8 cellular contexts compared by ENCODE assay signal in genomic region chr20:45629496-45630100, GRCh38. TPM values are rescaled to one million over a fixed set of nuclear protein-coding genes. Genes with fewer than 3 reads are reported as not detected.
DNase-seq lines count a peak whose midpoint lies in the region; ATAC-seq, FAIRE-seq and TF ChIP-seq lines count a peak whose summit lies in the region.

WFDC10A (plus strand) TSS chr20:45629739; CDS start chr20:45629814, 75 bp downstream.

- DNase-seq in BE2C: peak; percentile 32
- DNase-seq in GM18507 (ENCODE audit: extremely low spot score, insufficient read length, low read depth): peak; percentile 12
- peak; percentile 13 for DNase-seq in NCI-H2227 treated with DMSO at 0.1 percent for 48 hours (lab: John Stamatoyannopoulos, UW)
- DNase-seq in activated T-cell treated with anti-CD3 and anti-CD28 coated beads for 48 hours (ENCODE audit: low read depth): peak; percentile 10
- DNase-seq in head of caudate nucleus: peak in 32 of 42 donors; percentile 4 to 59 (median 26)
- peak; percentile 63 for DNase-seq in sciatic nerve (ENCODE audit: low spot score)

- FAIRE-seq in GM18507 (lab: Jason Lieb, UNC): peak; percentile 89

- no peaks in the 10 kb centered on the region for H3K9me3 ChIP-seq in BE2C

- no peaks in the 10 kb centered on the region for H3K4me1 ChIP-seq in BE2C

- ATAC-seq in sciatic nerve: peak; percentile 83
- no peak for ATAC-seq in GM21423 (IDR thresholded peaks at IDR 0.05; ENCODE audit: unreplicated experiment)
- no peak for ATAC-seq in HG02884 (IDR thresholded peaks at IDR 0.05; ENCODE audit: unreplicated experiment)

- TF ChIP-seq CTCF in BE2C (IDR thresholded peaks at IDR 0.05; ENCODE audit: low read depth, low read length): peak; percentile 76

- H3K27me3 ChIP-seq in BE2C: peaks cover 5% of the 10 kb centered on the region; the same call in 1 of the 2 replicates

- no peak within 1 kb of the TSS for H3K4me3 ChIP-seq in BE2C (ENCODE audit: low read depth, low read length)

- no peaks in the 10 kb centered on the region for H3K36me3 ChIP-seq in BE2C

- intact Hi-C loops in head of caudate nucleus (cut with DNase I): no loop called here
- intact Hi-C loops in sciatic nerve (cut with DNase I): no loop called here

RNA-seq across cellular contexts. Expression of gene WFDC10A, which starts in this region (rescaled TPM):
- polyA plus RNA-seq in BE2C (2012; ENCODE audit: insufficient read depth, insufficient read length, low read depth): not detected
- total RNA-seq in sciatic nerve: not detected

Comparison
In these comparisons a context has a peak if more than half of its experiments do, and no peak if none do; other contexts are left out.
1. Peak in DNase-seq and ATAC-seq in sciatic nerve; RNA of the gene not detected or under 1 TPM.
2. DNase-seq: peak in every context shown above with its lines; median percentile 63 in sciatic nerve; 32 in BE2C; 26 in head of caudate nucleus; 13 in NCI-H2227 treated with DMSO at 0.1 percent for 48 hours; 12 in GM18507; 10 in activated T-cell treated with anti-CD3 and anti-CD28 coated beads for 48 hours.